In the genomic region with DNA sequence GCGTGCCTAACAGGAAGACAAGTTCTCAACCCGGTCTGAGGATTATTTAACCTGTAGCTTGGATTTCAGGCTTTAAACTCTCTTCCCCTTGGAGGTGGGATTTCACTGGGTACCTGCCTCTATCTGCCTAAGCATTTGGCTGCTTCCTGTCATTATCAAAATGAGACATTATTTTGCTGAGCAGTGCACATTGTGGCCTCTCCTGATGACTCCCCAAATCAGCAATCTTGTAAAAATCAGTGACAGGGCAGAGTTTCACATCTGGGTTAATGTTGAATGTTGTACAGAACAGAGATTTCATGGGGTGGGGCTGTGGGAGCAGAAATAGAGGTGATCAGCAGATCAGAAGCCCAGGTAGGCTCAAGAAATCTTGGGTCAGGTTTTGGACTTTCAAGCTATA, we compare ENCODE assay signal across 2 cellular contexts.
TF ChIP-seq lines count a peak whose summit lies in the region.

No MANE protein-coding gene starts in this region.

TF ChIP-seq in A549, 52 proteins besides CTCF, POLR2A, EP300 and RAD21:
- peak; percentile 30 for TF ChIP-seq MAFK (IDR thresholded peaks at IDR 0.05; ENCODE audit: partially characterized antibody)
- no peak for TF ChIP-seq USF2 (IDR thresholded peaks at IDR 0.05)

TF ChIP-seq in IMR-90, 13 proteins besides CTCF, POLR2A, EP300 and RAD21:
- TF ChIP-seq MAFK (IDR thresholded peaks at IDR 0.05; ENCODE audit: low read depth, low read length) (peak; percentile 55; the same call in 1 of the 2 replicates), USF2 (IDR thresholded peaks at IDR 0.05; ENCODE audit: low read depth, low read length) (no peak)
TF ChIP-seq in IMR-90: peak in this region for 1.
